In the genomic region with DNA sequence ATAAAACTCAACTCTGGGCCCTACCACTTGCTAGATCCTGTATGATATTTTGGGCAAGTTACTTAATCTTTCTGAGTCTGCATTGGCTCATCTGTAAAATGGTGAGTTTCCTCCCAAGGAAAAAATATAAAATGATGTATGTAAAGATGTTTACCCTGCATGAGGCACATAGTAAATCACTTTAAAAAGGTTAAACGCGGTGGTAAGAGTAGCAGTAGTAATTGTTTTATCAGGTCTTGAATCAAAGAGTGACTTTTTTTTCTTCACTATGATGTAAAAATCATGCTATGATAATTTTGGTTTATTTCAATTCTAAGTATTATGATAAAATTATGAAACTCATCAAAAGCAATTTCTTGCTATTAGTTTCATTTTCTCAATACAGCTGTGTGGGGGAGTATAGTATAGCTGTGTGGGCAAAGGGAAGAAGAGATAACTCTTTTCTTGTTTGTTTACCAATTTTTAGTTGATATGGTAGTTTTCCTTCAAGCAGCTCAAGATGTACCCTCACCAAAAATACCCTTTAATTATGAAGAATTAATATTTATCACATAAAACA, we compare ENCODE assay signal across 14 cellular contexts. TPM values are rescaled to one million over a fixed set of nuclear protein-coding genes. Genes with fewer than 3 reads are reported as not detected.
DNase-seq lines count a peak whose midpoint lies in the region; ATAC-seq, FAIRE-seq and TF ChIP-seq lines count a peak whose summit lies in the region.
"Had no signal": no experiment of that assay in that cellular context is flagged by ENCODE, and none has a peak within 500 bp of the region (broad histone marks: within the 10 kb centered on the region; RNA-seq: fewer than 3 reads in every experiment).

No MANE protein-coding gene starts in this region.

- H3K9me3 Mint-ChIP-seq in activated CD4-positive, alpha-beta T cell treated with anti-CD3 and anti-CD28 coated beads, Interleukin-2, amount 10 ng/mL, durations not matched to agents 24 days and 14 days, result peaks cover 4% of the 10 kb centered on the region
- H3K9me3 Mint-ChIP-seq in natural killer cell, result no peaks in the 10 kb centered on the region

- FAIRE-seq in H54 (lab: Jason Lieb, UNC), result no peak
- FAIRE-seq: kidney had no signal

- no peaks in the 10 kb centered on the region for H3K27me3 Mint-ChIP-seq in activated CD4-positive, alpha-beta T cell treated with anti-CD3 and anti-CD28 coated beads, Interleukin-2, amount 10 ng/mL, durations not matched to agents 24 days and 14 days
- H3K27me3 Mint-ChIP-seq in natural killer cell (ENCODE audit: low read depth in 2 of 2), result no peaks in the 10 kb centered on the region

- TF ChIP-seq CTCF in natural killer cell (IDR thresholded peaks at IDR 0.05), result no peak

- ATAC-seq in GM21529 (IDR thresholded peaks at IDR 0.05; ENCODE audit: unreplicated experiment) (peak; percentile 28), natural killer cell (peak; percentile 35 to 68 (median 64)), HG02884 (IDR thresholded peaks at IDR 0.05; ENCODE audit: unreplicated experiment) (no peak)

- intact Hi-C loops in activated CD4-positive, alpha-beta T cell treated with anti-CD3 and anti-CD28 coated beads, Interleukin-2, amount 10 ng/mL, durations not matched to agents 24 days and 14 days (cut with micrococcal nuclease), result loop anchor here (1.0 to 10.0 kb wide), 2 partner anchors 8 to 1375 kb away; no protein-coding TSS in a partner anchor
- intact Hi-C loops in natural killer cell (cut with micrococcal nuclease), result no loop called here
- intact Hi-C loops in head of caudate nucleus (cut with DNase I), result no loop called here

- DNase-seq in activated CD4-positive, alpha-beta T cell treated with anti-CD3 and anti-CD28 coated beads, Interleukin-2, amount 10 ng/mL, durations not matched to agents 24 days and 14 days, result no peak
- no peak for DNase-seq in activated CD4-positive, alpha-beta T cell treated with anti-CD3 and anti-CD28 coated beads, Interleukin-2, amount 50 U/mL, for 1 hour
- peak; percentile 78 for DNase-seq in OCI-M1 (lab: John Stamatoyannopoulos, UW)
- DNase-seq in natural killer cell, result no peak
- DNase-seq in head of caudate nucleus, result no peak
- no peak for DNase-seq in H54 (ENCODE audit: insufficient read length, low spot score)
- DNase-seq: kidney, NCI-H2171 treated with DMSO at 0.1 percent for 48 hours, Peyer's patch, trophoblast cell, WERI-Rb-1 had no signal

- H3K36me3 Mint-ChIP-seq in activated CD4-positive, alpha-beta T cell treated with anti-CD3 and anti-CD28 coated beads, Interleukin-2, amount 10 ng/mL, durations not matched to agents 24 days and 14 days (ENCODE audit: low read depth), result peaks cover 38% of the 10 kb centered on the region
- H3K36me3 Mint-ChIP-seq in natural killer cell, result no peaks in the 10 kb centered on the region

- no peak for TF ChIP-seq POLR2A in H54 (IDR thresholded peaks at IDR 0.05; ENCODE audit: low read depth, low read length)

- H3K27ac Mint-ChIP-seq in activated CD4-positive, alpha-beta T cell treated with anti-CD3 and anti-CD28 coated beads, Interleukin-2, amount 10 ng/mL, durations not matched to agents 24 days and 14 days, result peak overlapping the region; percentile 77
- peak overlapping the region; percentile 35 to 87 for H3K27ac Mint-ChIP-seq in natural killer cell

- H3K4me3 Mint-ChIP-seq in activated CD4-positive, alpha-beta T cell treated with anti-CD3 and anti-CD28 coated beads, Interleukin-2, amount 10 ng/mL, durations not matched to agents 24 days and 14 days, result peak overlapping the region; percentile 76
- peak overlapping the region; percentile 77 for H3K4me3 Mint-ChIP-seq in natural killer cell

- peaks cover 78% of the 10 kb centered on the region for H3K4me1 Mint-ChIP-seq in activated CD4-positive, alpha-beta T cell treated with anti-CD3 and anti-CD28 coated beads, Interleukin-2, amount 10 ng/mL, durations not matched to agents 24 days and 14 days
- H3K4me1 Mint-ChIP-seq in natural killer cell, result peaks cover 81 to 82% of the 10 kb centered on the region in 2 donors

RNA-seq across cellular contexts. Expression of gene ARHGAP15, which starts 10.7 kb away (rescaled TPM):
- 56.0 and 56.2 TPM in 2 replicates for total RNA-seq in activated CD4-positive, alpha-beta T cell treated with anti-CD3 and anti-CD28 coated beads, Interleukin-2, amount 10 ng/mL, durations not matched to agents 24 days and 14 days
- 100 to 1,000 TPM; 148 to 168 (median 165) TPM for total RNA-seq in natural killer cell
- total RNA-seq: myocyte had no signal
